Comparison of ENCODE assay signal across 17 cellular contexts in genomic region chr16:76985362-76985761, GRCh38.
"Had no signal": no experiment of that assay in that cellular context is flagged by ENCODE, and none has a peak within 500 bp of the region (broad histone marks: within the 10 kb centered on the region; RNA-seq: fewer than 3 reads in every experiment).

No MANE protein-coding gene starts in this region.

- H3K36me3 ChIP-seq: gastroesophageal sphincter, spleen, tibial nerve had no signal

- H3K27me3 ChIP-seq: gastroesophageal sphincter, spleen, testis, tibial nerve had no signal

- H3K4me3 ChIP-seq: gastroesophageal sphincter, mucosa of descending colon, spleen, testis, tibial nerve had no signal

- H3K4me1 ChIP-seq: gastroesophageal sphincter, spleen, testis, tibial nerve had no signal

- H3K27ac ChIP-seq: gastroesophageal sphincter, spleen, testis, tibial nerve had no signal

- DNase-seq: cerebellar nuclear complex; effector CD4-positive, alpha-beta T cell; endodermal cell; foreskin fibroblast; immature natural killer cell; kidney; mammary epithelial cell; mucosa of descending colon; natural killer cell; right cardiac atrium; spleen; stimulated activated CD4-positive, alpha-beta T cell treated with anti-CD3 and anti-CD28 coated beads, Interleukin-15, amount 100 ng/mL, for 24 hours; stimulated activated CD4-positive, alpha-beta T cell treated with anti-CD3 and anti-CD28 coated beads, Interleukin-1b, Interleukin-23, amount 100 ng/mL, for 48 hours; stimulated activated CD4-positive, alpha-beta T cell treated with anti-CD3 and anti-CD28 coated beads, Interleukin-4, amount 100 ng/mL, for 24 hours; testis had no signal

- H3K9me3 ChIP-seq: gastroesophageal sphincter, mucosa of descending colon, testis, tibial nerve had no signal
